ENCODE assay signal across 8 cellular contexts in genomic region chr3:62201438-62202035, GRCh38.
DNase-seq lines count a peak whose midpoint lies in the region; ATAC-seq and TF ChIP-seq lines count a peak whose summit lies in the region.

No MANE protein-coding gene starts in this region.

- DNase-seq in COLO668 (lab: John Stamatoyannopoulos, UW; ENCODE audit: unreplicated experiment), result peak; percentile 1
- DNase-seq in HFFc6, result peak; percentile 46
- DNase-seq in RKO (ENCODE audit: low spot score), result peak; percentile 48
- DNase-seq in fibroblast of peridontal ligament (ENCODE audit: extremely low read depth), result peak; percentile 58
- DNase-seq in retina, result peak; percentile 49
- DNase-seq in NCI-H2107 treated with DMSO at 0.1 percent for 48 hours (lab: John Stamatoyannopoulos, UW; ENCODE audit: unreplicated experiment), result no peak

- H3K36me3 Mint-ChIP-seq in HFFc6 (ENCODE audit: low read depth), result peaks cover 5% of the 10 kb centered on the region

- ATAC-seq in HG02970 (IDR thresholded peaks at IDR 0.05; ENCODE audit: low FRiP score, unreplicated experiment) (no peak), GM18511 (IDR thresholded peaks at IDR 0.05; ENCODE audit: unreplicated experiment) (no peak)

- TF ChIP-seq CTCF in HFFc6 (IDR thresholded peaks at IDR 0.05), result peak; percentile 81

- no peaks in the 10 kb centered on the region for H3K9me3 Mint-ChIP-seq in HFFc6

- no peak overlapping the region for H3K27ac Mint-ChIP-seq in HFFc6

- H3K4me1 Mint-ChIP-seq in HFFc6 (ENCODE audit: low read depth), result no peaks in the 10 kb centered on the region

- H3K4me3 Mint-ChIP-seq in HFFc6, result no peak overlapping the region

- H3K27me3 Mint-ChIP-seq in HFFc6 (ENCODE audit: insufficient read depth), result no peaks in the 10 kb centered on the region; the same call in 1 of the 2 replicates
